In genomic region chr3:125357032-125357658, GRCh38 we compare ENCODE assay signal across 8 cellular contexts. TPM values are rescaled to one million over a fixed set of nuclear protein-coding genes. Genes with fewer than 3 reads are reported as not detected.
DNase-seq lines count a peak whose midpoint lies in the region; ATAC-seq lines count a peak whose summit lies in the region.

No MANE protein-coding gene starts in this region.

- H3K9me3 ChIP-seq in HUES64 (ENCODE audit: insufficient read depth, low read depth, low read length) = no peaks in the 10 kb centered on the region
- H3K9me3 ChIP-seq in effector memory CD4-positive, alpha-beta T cell (ENCODE audit: control insufficient read depth, low read length) = no peaks in the 10 kb centered on the region

- H3K9ac ChIP-seq in HUES64 (ENCODE audit: low read depth, low read length) = peak overlapping the region; percentile 83

- H3K27me3 ChIP-seq in HUES64 (ENCODE audit: insufficient read depth, low read length) = no peaks in the 10 kb centered on the region
- no peaks in the 10 kb centered on the region for H3K27me3 ChIP-seq in effector memory CD4-positive, alpha-beta T cell (replicated peaks; ENCODE audit: control insufficient read depth, insufficient read depth, low read length, poor library complexity, severe bottlenecking)

- no peaks in the 10 kb centered on the region for H3K36me3 ChIP-seq in HUES64 (ENCODE audit: insufficient read depth, low read length)
- no peaks in the 10 kb centered on the region for H3K36me3 ChIP-seq in effector memory CD4-positive, alpha-beta T cell (ENCODE audit: control insufficient read depth, insufficient read depth, low read length)

- in situ Hi-C loops in ACHN (cut with HindIII; ENCODE audit: low pct_ligation_motif_present, low pct_unique_long_range_greater_than_20kb, low sequenced_read_pairs) = no loop called here

- ATAC-seq in GM18909 (IDR thresholded peaks at IDR 0.05; ENCODE audit: poor library complexity, unreplicated experiment) = peak; percentile 56
- no peak for ATAC-seq in HG03135 (IDR thresholded peaks at IDR 0.05; ENCODE audit: unreplicated experiment)

- H3K4me1 ChIP-seq in HUES64 (ENCODE audit: insufficient read depth, low read length) = no peaks in the 10 kb centered on the region
- peaks cover 4% of the 10 kb centered on the region for H3K4me1 ChIP-seq in effector memory CD4-positive, alpha-beta T cell (ENCODE audit: control insufficient read depth, insufficient read depth, low read length, poor library complexity, severe bottlenecking)

- WGBS in HUES64 = 16% methylated on average over 52 of the region's 52 CpGs

- no peak overlapping the region for H3K27ac ChIP-seq in HUES64 (ENCODE audit: low read depth, low read length)
- peak overlapping the region; percentile 32 for H3K27ac ChIP-seq in effector memory CD4-positive, alpha-beta T cell (ENCODE audit: insufficient read depth, low read length, poor library complexity, severe bottlenecking)

- peak overlapping the region; percentile 76 for H3K4me3 ChIP-seq in HUES64 (ENCODE audit: low read length)
- peak overlapping the region; percentile 68 for H3K4me3 ChIP-seq in effector memory CD4-positive, alpha-beta T cell (ENCODE audit: insufficient read depth, low read depth, low read length, poor library complexity, severe bottlenecking)

- DNase-seq in ACHN (peak; percentile 42), midbrain (lab: John Stamatoyannopoulos, UW) (peak; percentile 38)
- peak; percentile 59 for DNase-seq in activated CD4-positive, alpha-beta T cell treated with anti-CD3 and anti-CD28 coated beads, Interleukin-2, amount 50 U/mL, for 1 hour
- DNase-seq in effector memory CD4-positive, alpha-beta T cell = peak in 2 of 3 donors; percentile 12 to 17
- peak; percentile 12 to 50 for DNase-seq in stimulated activated CD8-positive, alpha-beta memory T cell treated with anti-CD3 and anti-CD28 coated beads, Interleukin-7, amount 100 ng/mL, for 4 hours (ENCODE audit: low read depth in 2 of 2)

RNA-seq across cellular contexts. Expression of gene ZNF148, which starts 18.0 kb away (rescaled TPM):
- 11.6 TPM for polyA plus RNA-seq in HUES64 (2013, experiment 1 of 2)
- 13.6 TPM for polyA plus RNA-seq in HUES64 (2013, experiment 2 of 2)
